12 cellular contexts compared by ENCODE assay signal in the genomic region with DNA sequence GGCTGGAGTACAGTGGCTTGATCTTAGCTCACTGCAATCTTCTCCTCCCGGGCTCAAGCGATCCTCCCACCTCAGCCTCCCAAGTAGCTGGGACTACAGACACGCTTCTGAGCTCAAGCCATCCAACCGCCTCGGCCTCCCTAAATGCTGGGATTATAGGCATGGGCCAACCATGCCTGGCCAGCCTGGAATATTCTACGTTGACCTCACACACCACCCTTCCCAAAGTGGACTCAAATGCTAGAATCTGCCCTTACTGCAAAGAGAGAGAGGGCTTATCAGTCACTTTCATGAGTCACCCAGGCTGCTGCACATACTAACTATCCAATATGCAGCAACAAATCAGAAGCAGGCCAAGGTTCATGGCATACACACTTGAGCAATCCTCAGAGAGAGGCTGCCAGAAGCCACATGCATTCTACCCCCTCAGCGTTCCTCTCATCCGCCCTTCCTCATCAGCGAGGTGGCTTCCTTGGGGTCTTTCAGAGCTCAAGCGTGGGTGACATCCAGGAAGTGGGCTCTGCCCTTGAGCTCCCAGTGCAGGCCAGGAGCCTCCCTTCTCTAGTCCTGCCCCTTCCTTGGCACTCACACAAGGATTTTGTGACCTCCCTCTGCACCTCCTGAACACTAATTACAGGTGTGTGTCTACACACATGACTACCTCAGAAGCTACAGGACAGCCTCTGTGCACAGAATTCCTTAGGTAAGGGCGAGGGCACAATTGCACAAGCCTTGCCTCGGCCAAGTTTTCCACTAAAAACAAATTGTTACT. TPM values are rescaled to one million over a fixed set of nuclear protein-coding genes. Genes with fewer than 3 reads are reported as not detected.
DNase-seq lines count a peak whose midpoint lies in the region; ATAC-seq lines count a peak whose summit lies in the region.
"Had no signal": no experiment of that assay in that cellular context is flagged by ENCODE, and none has a peak within 500 bp of the region (broad histone marks: within the 10 kb centered on the region; RNA-seq: fewer than 3 reads in every experiment).

No MANE protein-coding gene starts in this region.

- no peaks in the 10 kb centered on the region for H3K9me2 ChIP-seq in Karpas-422 (replicated peaks; ENCODE audit: insufficient read depth, low read length)

- H4K20me1 ChIP-seq in Karpas-422 (ENCODE audit: insufficient read depth, low read depth, low read length), result no peaks in the 10 kb centered on the region
- H4K20me1 ChIP-seq: BLaER1 treated with 17β-estradiol and CSF1 and Interleukin-3, amounts not matched to agents 10 nM and 100 nM had no signal

- H3K4me1 ChIP-seq in Karpas-422 (ENCODE audit: low read length), result no peaks in the 10 kb centered on the region
- H3K4me1 ChIP-seq: uterus had no signal

- no peaks in the 10 kb centered on the region for H3K9me3 Mint-ChIP-seq in activated naive CD4-positive, alpha-beta T cell treated with anti-CD3 and anti-CD28 coated beads for 36 hours
- H3K9me3 Mint-ChIP-seq: activated T-cell treated with anti-CD3 and anti-CD28 coated beads, Interleukin-2, amount 50 U/mL, for 4 hours had no signal

- H3K4me3 Mint-ChIP-seq in activated naive CD4-positive, alpha-beta T cell treated with anti-CD3 and anti-CD28 coated beads for 36 hours, result no peak overlapping the region
- H3K4me3 Mint-ChIP-seq: activated T-cell treated with anti-CD3 and anti-CD28 coated beads, Interleukin-2, amount 50 U/mL, for 4 hours had no signal

- DNase-seq in A172 (ENCODE audit: low spot score) (peak; percentile 85), HT-29 (ENCODE audit: low spot score) (peak; percentile 87), amniotic stem cell (lab: John Stamatoyannopoulos, UW) (peak; percentile 50), kidney tubule cell (ENCODE audit: low spot score) (peak; percentile 88), Karpas-422 (no peak)
- no peak for DNase-seq in activated naive CD4-positive, alpha-beta T cell treated with anti-CD3 and anti-CD28 coated beads for 36 hours
- DNase-seq in activated CD8-positive, alpha-beta memory T cell treated with anti-CD3 and anti-CD28 coated beads, Interleukin-2, amount 50 U/mL, for 48 hours, result no peak
- DNase-seq: activated T-cell treated with anti-CD3 and anti-CD28 coated beads, Interleukin-2, amount 50 U/mL, for 4 hours; hippocampal formation; uterus had no signal

- no peaks in the 10 kb centered on the region for H3K36me3 ChIP-seq in Karpas-422 (ENCODE audit: insufficient read depth, low read length)
- H3K36me3 ChIP-seq: BLaER1 treated with 17β-estradiol and CSF1 and Interleukin-3, amounts not matched to agents 10 nM and 100 nM; uterus had no signal

- no peak overlapping the region for H3K9ac ChIP-seq in Karpas-422 (ENCODE audit: low read length)
- H3K9ac ChIP-seq: BLaER1 treated with 17β-estradiol and CSF1 and Interleukin-3, amounts not matched to agents 10 nM and 100 nM had no signal

- H2AFZ ChIP-seq in Karpas-422 (ENCODE audit: low read length), result no peak overlapping the region

- H3K36me3 Mint-ChIP-seq in activated naive CD4-positive, alpha-beta T cell treated with anti-CD3 and anti-CD28 coated beads for 36 hours (ENCODE audit: low read depth), result no peaks in the 10 kb centered on the region

- no peaks in the 10 kb centered on the region for H3K27me3 ChIP-seq in Karpas-422 (ENCODE audit: low read length)
- H3K27me3 ChIP-seq: BLaER1 treated with 17β-estradiol and CSF1 and Interleukin-3, amounts not matched to agents 10 nM and 100 nM; uterus had no signal

- H3K4me2 ChIP-seq in Karpas-422 (ENCODE audit: low read depth, low read length, poor library complexity, severe bottlenecking), result no peak overlapping the region

- peaks cover 7% of the 10 kb centered on the region for H3K4me1 Mint-ChIP-seq in activated naive CD4-positive, alpha-beta T cell treated with anti-CD3 and anti-CD28 coated beads for 36 hours (ENCODE audit: low read depth)

- H3K4me3 ChIP-seq in Karpas-422 (ENCODE audit: low read length), result no peak overlapping the region
- H3K4me3 ChIP-seq: BLaER1 treated with 17β-estradiol and CSF1 and Interleukin-3, amounts not matched to agents 10 nM and 100 nM; uterus had no signal

- H3K27ac ChIP-seq in Karpas-422 (ENCODE audit: low read length), result no peak overlapping the region
- H3K27ac ChIP-seq: BLaER1 treated with 17β-estradiol and CSF1 and Interleukin-3, amounts not matched to agents 10 nM and 100 nM; uterus had no signal

- no peaks in the 10 kb centered on the region for H3K27me3 Mint-ChIP-seq in activated naive CD4-positive, alpha-beta T cell treated with anti-CD3 and anti-CD28 coated beads for 36 hours (ENCODE audit: low read depth)

- H3K79me2 ChIP-seq in Karpas-422 (ENCODE audit: low read length), result no peaks in the 10 kb centered on the region

- no peaks in the 10 kb centered on the region for H3K9me3 ChIP-seq in Karpas-422 (ENCODE audit: low read length)
- H3K9me3 ChIP-seq: BLaER1 treated with 17β-estradiol and CSF1 and Interleukin-3, amounts not matched to agents 10 nM and 100 nM; uterus had no signal

- no peak overlapping the region for H3K27ac Mint-ChIP-seq in activated naive CD4-positive, alpha-beta T cell treated with anti-CD3 and anti-CD28 coated beads for 36 hours

- intact Hi-C loops in activated naive CD4-positive, alpha-beta T cell treated with anti-CD3 and anti-CD28 coated beads for 36 hours (cut with micrococcal nuclease), result no loop called here

- ATAC-seq in HG03520 (IDR thresholded peaks at IDR 0.05; ENCODE audit: unreplicated experiment), result no peak
- ATAC-seq: activated T-cell treated with anti-CD3 and anti-CD28 coated beads, Interleukin-2, amount 50 U/mL, for 4 hours had no signal

- CTCF ChIA-PET in activated naive CD4-positive, alpha-beta T cell treated with anti-CD3 and anti-CD28 coated beads for 36 hours (lab: Charles Lee), result interaction anchor here (1.2 kb wide), 1 partner anchor 14 kb away, joined by 3 read pairs; no protein-coding TSS in a partner anchor

RNA-seq across cellular contexts. Expression of gene SIAH1, which starts 24.8 kb away (rescaled TPM):
- total RNA-seq in A172 (2014; rRNA removed; shearing (Covaris generic)), result 32.7 and 36.1 TPM in 2 replicates
- 23.7 and 24.8 TPM in 2 replicates for total RNA-seq in HT-29 (2014; rRNA removed; shearing (Covaris generic))
- 10 to 100 TPM; 13.7 to 14.6 TPM for total RNA-seq in activated naive CD4-positive, alpha-beta T cell treated with anti-CD3 and anti-CD28 coated beads for 36 hours
- 9.3 and 12.2 TPM in 2 replicates for total RNA-seq in Karpas-422 (2014; rRNA removed; shearing (Covaris generic); ENCODE audit: low replicate concordance)

Comparison
In these comparisons a context has a peak if more than half of its experiments do, and no peak if none do; other contexts are left out.
1. DNase-seq: peak in A172 (single experiment), HT-29 (single experiment), amniotic stem cell (single experiment) and kidney tubule cell (single experiment); none in activated naive CD4-positive, alpha-beta T cell treated with anti-CD3 and anti-CD28 coated beads for 36 hours (single experiment), Karpas-422 (single experiment) and activated CD8-positive, alpha-beta memory T cell treated with anti-CD3 and anti-CD28 coated beads, Interleukin-2, amount 50 U/mL, for 48 hours (single experiment).